ENCODE assay signal across 11 cellular contexts in genomic region chr3:128491900-128492352, GRCh38. TPM values are rescaled to one million over a fixed set of nuclear protein-coding genes. Genes with fewer than 3 reads are reported as not detected.
DNase-seq lines count a peak whose midpoint lies in the region; ATAC-seq and TF ChIP-seq lines count a peak whose summit lies in the region.
"Had no signal": no experiment of that assay in that cellular context is flagged by ENCODE, and none has a peak within 500 bp of the region (broad histone marks: within the 10 kb centered on the region; RNA-seq: fewer than 3 reads in every experiment).

No MANE protein-coding gene starts in this region.

- H3K9me3 ChIP-seq in PC-3 (ENCODE audit: low read length) (no peaks in the 10 kb centered on the region), hepatocyte (ENCODE audit: low read depth) (no peaks in the 10 kb centered on the region), spleen (no peaks in the 10 kb centered on the region)

- no peaks in the 10 kb centered on the region for H3F3A ChIP-seq in PC-3 (ENCODE audit: low read length, unreplicated experiment)

- DNase-seq in activated CD4-positive, alpha-beta T cell treated with anti-CD3 and anti-CD28 coated beads, Interleukin-2, amount 10 ng/mL, durations not matched to agents 7 days and 5 days: no peak
- DNase-seq in activated CD4-positive, alpha-beta T cell treated with anti-CD3 and anti-CD28 coated beads for 1 hour: no peak
- DNase-seq in PC-3 (no peak), hepatocyte (ENCODE audit: low spot score) (no peak), spleen (no peak), AG20443 (ENCODE audit: low spot score) (no peak), UCSD-AML1 (lab: John Stamatoyannopoulos, UW; ENCODE audit: unreplicated experiment) (no peak)
- DNase-seq: COR-L47 had no signal

- H3K4me3 ChIP-seq in PC-3 (ENCODE audit: low read length) (peak overlapping the region; percentile 93), hepatocyte (no peak overlapping the region), spleen (peak overlapping the region in 6 of 8 donors; percentile 9 to 85 (median 46))

- H3K4me1 ChIP-seq in PC-3 (ENCODE audit: insufficient read depth, low read length) (no peaks in the 10 kb centered on the region; the same call in 1 of the 2 replicates), hepatocyte (ENCODE audit: insufficient read depth) (peaks cover 39% of the 10 kb centered on the region), spleen (peaks cover 30 to 89% (median 74%) of the 10 kb centered on the region in 6 donors)

- ATAC-seq in PC-3: no peak
- no peak for ATAC-seq in HG02763 (IDR thresholded peaks at IDR 0.05; ENCODE audit: unreplicated experiment)

- H3K9me2 ChIP-seq in PC-3 (replicated peaks; ENCODE audit: low read length) (no peaks in the 10 kb centered on the region), hepatocyte (replicated peaks; ENCODE audit: insufficient read depth) (no peaks in the 10 kb centered on the region)

- no peaks in the 10 kb centered on the region for H3K9me3 Mint-ChIP-seq in activated CD4-positive, alpha-beta T cell treated with anti-CD3 and anti-CD28 coated beads, Interleukin-2, amount 10 ng/mL, durations not matched to agents 7 days and 5 days

- no peak for TF ChIP-seq CTCF in PC-3 (conservative IDR thresholded peaks at IDR 0.05; ENCODE audit: low read depth, low read length)
- no peak for TF ChIP-seq CTCF in hepatocyte (IDR thresholded peaks at IDR 0.05; ENCODE audit: poor library complexity)
- TF ChIP-seq CTCF in spleen (IDR thresholded peaks at IDR 0.05 in 8 of 11, conservative IDR thresholded peaks at IDR 0.05 in 3 of 11): no peak

- H3K79me2 ChIP-seq in PC-3 (ENCODE audit: low read length) (peaks cover 70% of the 10 kb centered on the region), hepatocyte (no peaks in the 10 kb centered on the region)

- peak overlapping the region; percentile 92 for H3K4me2 ChIP-seq in PC-3 (ENCODE audit: low read length)
- H3K4me2 ChIP-seq in hepatocyte: peak overlapping the region; percentile 72

- H2AFZ ChIP-seq in PC-3 (ENCODE audit: low read length) (0 out of 2 replicates have a peak overlapping the region, but pooled peaks have one; percentile 51), hepatocyte (peak overlapping the region; percentile 56)

- peaks cover 72% of the 10 kb centered on the region for H3K27me3 Mint-ChIP-seq in activated CD4-positive, alpha-beta T cell treated with anti-CD3 and anti-CD28 coated beads, Interleukin-2, amount 10 ng/mL, durations not matched to agents 7 days and 5 days

- WGBS in hepatocyte (ENCODE audit: low lambda C conversion rate, missing lambda C conversion rate): 11% methylated on average over 35 of the region's 35 CpGs
- 14 to 33% (median 24%) methylated on average over 29 to 35 of the region's 35 CpGs for WGBS in spleen, 5 donors

- H3K27me3 ChIP-seq in PC-3 (ENCODE audit: low read length) (no peaks in the 10 kb centered on the region), hepatocyte (peaks cover 99% of the 10 kb centered on the region), spleen (replicated peaks in 1 of 7) (peaks cover 0 to 99% (median 80%) of the 10 kb centered on the region in 7 donors)

- no peaks in the 10 kb centered on the region for H3K36me3 ChIP-seq in PC-3 (ENCODE audit: low read depth, low read length)
- H3K36me3 ChIP-seq in hepatocyte (replicated peaks; ENCODE audit: insufficient read depth, low read depth): no peaks in the 10 kb centered on the region
- H3K36me3 ChIP-seq in spleen: peaks cover 0 to 9% (median 0%) of the 10 kb centered on the region in 6 donors

- no peak overlapping the region for H3K4me3 Mint-ChIP-seq in activated CD4-positive, alpha-beta T cell treated with anti-CD3 and anti-CD28 coated beads, Interleukin-2, amount 10 ng/mL, durations not matched to agents 7 days and 5 days

- TF ChIP-seq POLR2A in spleen (IDR thresholded peaks at IDR 0.05): no peak

- H3K27ac Mint-ChIP-seq in activated CD4-positive, alpha-beta T cell treated with anti-CD3 and anti-CD28 coated beads, Interleukin-2, amount 10 ng/mL, durations not matched to agents 7 days and 5 days: peak overlapping the region; percentile 57

- H4K20me1 ChIP-seq in PC-3 (ENCODE audit: low read length): no peaks in the 10 kb centered on the region
- no peaks in the 10 kb centered on the region for H4K20me1 ChIP-seq in hepatocyte (ENCODE audit: insufficient read depth, poor library complexity, severe bottlenecking)

- peaks cover 19% of the 10 kb centered on the region for H3K4me1 Mint-ChIP-seq in activated CD4-positive, alpha-beta T cell treated with anti-CD3 and anti-CD28 coated beads, Interleukin-2, amount 10 ng/mL, durations not matched to agents 7 days and 5 days

- H3K27ac ChIP-seq in PC-3 (ENCODE audit: low read length) (0 out of 2 replicates have a peak overlapping the region, but pooled peaks have one; percentile 2), hepatocyte (no peak overlapping the region), spleen (no peak overlapping the region)

- H3K9ac ChIP-seq in PC-3 (ENCODE audit: low read length): peak overlapping the region; percentile 84

- TSS peak; percentile 12 for BruUV-seq in PC-3 (replicated peaks; lab: Mats Ljungman, UMichigan)

- intact Hi-C loops in PC-3 (cut with micrococcal nuclease) (no loop called here), spleen (cut with DNase I; ENCODE audit: low total_unique reads) (no loop called here)

- CTCF ChIA-PET in activated CD4-positive, alpha-beta T cell treated with anti-CD3 and anti-CD28 coated beads, Interleukin-2, amount 10 ng/mL, durations not matched to agents 7 days and 5 days (lab: Charles Lee): interaction anchor here (1.7 kb wide), 1 partner anchor 66 kb away, joined by 5 read pairs; no protein-coding TSS in a partner anchor
- CTCF ChIA-PET in PC-3 (lab: Charles Lee): interaction anchor here (0.6 kb wide), 1 partner anchor 367 kb away, joined by 3 read pairs; no protein-coding TSS in a partner anchor

- H3K36me3 Mint-ChIP-seq in activated CD4-positive, alpha-beta T cell treated with anti-CD3 and anti-CD28 coated beads, Interleukin-2, amount 10 ng/mL, durations not matched to agents 7 days and 5 days (ENCODE audit: low read depth): no peaks in the 10 kb centered on the region

- POLR2A ChIA-PET in activated CD4-positive, alpha-beta T cell treated with anti-CD3 and anti-CD28 coated beads, Interleukin-2, amount 10 ng/mL, durations not matched to agents 7 days and 5 days (lab: Charles Lee): no interaction called here
- POLR2A ChIA-PET in PC-3 (lab: Charles Lee; ENCODE audit: unreplicated experiment): no interaction called here

RNA-seq across cellular contexts. Expression of gene GATA2, which starts 1.1 kb away (rescaled TPM):
- total RNA-seq in activated CD4-positive, alpha-beta T cell treated with anti-CD3 and anti-CD28 coated beads, Interleukin-2, amount 10 ng/mL, durations not matched to agents 7 days and 5 days: not detected
- total RNA-seq in PC-3 (2014; rRNA removed) (26.8 and 32.4 TPM in 2 replicates), hepatocyte (0.88 and 2.6 TPM in 2 replicates), spleen (10 to 100 TPM; 14.4 to 28.6 (median 19.3) TPM)
- polyA plus RNA-seq in hepatocyte (2.4 and 3.5 TPM in 2 replicates), spleen (10 to 100 TPM in 1 of 3 donors, 1 to 10 TPM in 2; 2.2 to 11.9 (median 3.4) TPM)

RNA-seq across cellular contexts. Expression of gene DNAJB8, which starts 25.2 kb away (rescaled TPM):
- not detected for total RNA-seq in activated CD4-positive, alpha-beta T cell treated with anti-CD3 and anti-CD28 coated beads, Interleukin-2, amount 10 ng/mL, durations not matched to agents 7 days and 5 days
- total RNA-seq in PC-3 (2014; rRNA removed): not detected in 2 replicates
- total RNA-seq in hepatocyte: not detected in 2 replicates
- polyA plus RNA-seq in hepatocyte: not detected in 2 replicates
- total RNA-seq in spleen: not detected
- not detected for polyA plus RNA-seq in spleen
- total RNA-seq: bronchial epithelial cell, kidney epithelial cell had no signal
